ENCODE assay signal across 20 cellular contexts in the genomic region with DNA sequence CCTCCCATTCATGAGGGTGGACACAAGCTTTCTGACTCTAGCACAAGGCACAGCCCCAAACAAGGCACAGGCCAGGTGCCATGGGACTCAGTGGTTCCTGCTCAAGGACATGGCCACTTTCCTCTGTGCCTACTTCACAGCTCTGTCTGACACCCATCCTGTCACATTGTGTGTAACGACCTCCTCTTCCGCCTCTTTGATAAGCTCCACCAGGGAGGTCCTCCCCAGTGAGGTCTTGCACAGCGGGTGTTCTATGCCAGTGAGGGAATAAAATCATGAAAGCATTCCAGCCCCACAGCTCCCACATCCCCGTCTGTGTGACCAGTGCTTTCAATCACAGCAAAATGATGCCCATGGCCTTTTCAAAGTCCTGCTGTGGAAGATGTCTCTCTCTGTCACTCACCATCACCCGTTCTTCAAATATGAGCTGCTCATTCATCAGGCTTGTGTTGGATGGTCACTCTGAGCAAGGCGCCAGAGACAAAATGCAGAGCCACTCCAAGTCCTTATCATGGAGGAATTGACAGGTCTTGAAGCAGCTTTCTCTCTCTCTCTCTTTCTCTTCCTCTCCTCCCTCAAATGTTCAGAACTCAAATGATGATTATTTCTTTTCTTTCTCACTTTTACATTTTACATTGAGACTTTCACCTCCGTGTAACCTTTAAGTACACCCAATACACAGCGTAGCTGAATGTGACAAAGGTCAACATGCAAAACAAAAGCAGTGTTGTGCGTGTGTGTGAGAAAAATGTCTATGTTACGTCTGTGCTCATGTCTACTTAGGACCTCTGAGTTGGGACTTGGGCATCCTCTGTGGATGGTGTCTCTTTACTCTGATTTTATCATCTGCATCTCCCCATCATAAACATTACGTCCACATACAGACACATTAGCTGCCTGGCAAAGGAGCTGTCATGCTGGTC. TPM values are rescaled to one million over a fixed set of nuclear protein-coding genes. Genes with fewer than 3 reads are reported as not detected.
DNase-seq lines count a peak whose midpoint lies in the region; ATAC-seq, FAIRE-seq and TF ChIP-seq lines count a peak whose summit lies in the region.
"Had no signal": no experiment of that assay in that cellular context is flagged by ENCODE, and none has a peak within 500 bp of the region (broad histone marks: within the 10 kb centered on the region; RNA-seq: fewer than 3 reads in every experiment).

No MANE protein-coding gene starts in this region.

- H3K36me3 ChIP-seq in cardiac muscle cell (no peaks in the 10 kb centered on the region), mucosa of descending colon (ENCODE audit: low read depth) (no peaks in the 10 kb centered on the region)
- H3K36me3 ChIP-seq: Peyer's patch had no signal

- no peak for FAIRE-seq in urothelium cell line (lab: Jason Lieb, UNC)
- FAIRE-seq: G401.6, GM12891 had no signal

- ATAC-seq in Right ventricle myocardium inferior (no peak), mucosa of descending colon (peak; percentile 13)
- ATAC-seq in central memory CD8-positive, alpha-beta T cell (replicated peaks; ENCODE audit: extremely low read depth, poor library complexity, severe bottlenecking), result peak; percentile 92

- H3K27me3 ChIP-seq in cardiac muscle cell, result no peaks in the 10 kb centered on the region
- H3K27me3 ChIP-seq: Peyer's patch had no signal

- H3K27ac Mint-ChIP-seq in central memory CD8-positive, alpha-beta T cell (ENCODE audit: low read depth), result peak overlapping the region; percentile 60
- peak overlapping the region; percentile 53 for H3K27ac Mint-ChIP-seq in type B pancreatic cell
- H3K27ac Mint-ChIP-seq: CD14-positive monocyte had no signal

- TF ChIP-seq CTCF in cardiac muscle cell (IDR thresholded peaks at IDR 0.05; ENCODE audit: low read depth, low read length) (no peak), mucosa of descending colon (IDR thresholded peaks at IDR 0.05) (no peak), type B pancreatic cell (conservative IDR thresholded peaks at IDR 0.05) (no peak)

- intact Hi-C loops in Right ventricle myocardium inferior (cut with DNase I) (no loop called here), mucosa of descending colon (cut with DNase I, micrococcal nuclease) (no loop called here)

- H3K4me3 ChIP-seq in cardiac muscle cell, result no peak overlapping the region
- no peak overlapping the region for H3K4me3 ChIP-seq in mucosa of descending colon
- H3K4me3 ChIP-seq: GM23248, Peyer's patch had no signal

- H3K9me3 ChIP-seq in cardiac muscle cell (ENCODE audit: low read depth), result no peaks in the 10 kb centered on the region
- no peaks in the 10 kb centered on the region for H3K9me3 ChIP-seq in mucosa of descending colon
- H3K9me3 ChIP-seq: Peyer's patch had no signal

- no peak overlapping the region for H3K4me3 Mint-ChIP-seq in central memory CD8-positive, alpha-beta T cell
- H3K4me3 Mint-ChIP-seq in type B pancreatic cell, result no peak overlapping the region
- H3K4me3 Mint-ChIP-seq: CD14-positive monocyte had no signal

- H3K4me1 ChIP-seq in cardiac muscle cell (ENCODE audit: low read depth) (peaks cover 9% of the 10 kb centered on the region), mucosa of descending colon (ENCODE audit: low read depth) (peaks cover 20% of the 10 kb centered on the region)

- H3K27me3 Mint-ChIP-seq in central memory CD8-positive, alpha-beta T cell, result peaks cover 18% of the 10 kb centered on the region
- H3K27me3 Mint-ChIP-seq in type B pancreatic cell, result peaks cover 3% of the 10 kb centered on the region

- H3K27ac ChIP-seq in cardiac muscle cell, result peak overlapping the region; percentile 69
- H3K27ac ChIP-seq: GM23248 had no signal

- H3K36me3 Mint-ChIP-seq in central memory CD8-positive, alpha-beta T cell (ENCODE audit: insufficient read depth), result peaks cover 2% of the 10 kb centered on the region
- H3K36me3 Mint-ChIP-seq in type B pancreatic cell, result peaks cover 4% of the 10 kb centered on the region
- H3K36me3 Mint-ChIP-seq: CD14-positive monocyte had no signal

- DNase-seq in cardiac muscle cell (ENCODE audit: low read depth in 1 of 2, low spot score in 1 of 2) (peak in 1 of 2 donors; percentile 52), Right ventricle myocardium inferior (ENCODE audit: missing footprints) (no peak), mucosa of descending colon (no peak), type B pancreatic cell (ENCODE audit: extremely low spot score, unreplicated experiment) (no peak), urothelium cell line (ENCODE audit: low spot score) (no peak), pons (ENCODE audit: low spot score) (no peak)
- peak in 1 of 2 donors; percentile 15 for DNase-seq in central memory CD8-positive, alpha-beta T cell (ENCODE audit: low spot score in 2 of 2)
- DNase-seq in activated CD8-positive, alpha-beta memory T cell treated with anti-CD3 and anti-CD28 coated beads, Interleukin-2, amount 50 U/mL, for 48 hours, result no peak
- DNase-seq: DMS79, GM23248, Karpas-422, MM.1S, NCI-H1105 treated with DMSO at 0.1 percent for 48 hours, NCI-H187 treated with DMSO at 0.1 percent for 48 hours, NCI-H446 treated with DMSO at 0.1 percent for 48 hours, Peyer's patch, SHP77 treated with DMSO at 0.1 percent for 48 hours had no signal

- H3K9me3 Mint-ChIP-seq in central memory CD8-positive, alpha-beta T cell, result no peaks in the 10 kb centered on the region
- H3K9me3 Mint-ChIP-seq in type B pancreatic cell, result peaks cover 3% of the 10 kb centered on the region
- H3K9me3 Mint-ChIP-seq: CD14-positive monocyte had no signal

- H3K4me1 Mint-ChIP-seq in central memory CD8-positive, alpha-beta T cell, result peaks cover 17% of the 10 kb centered on the region
- peaks cover 16% of the 10 kb centered on the region for H3K4me1 Mint-ChIP-seq in type B pancreatic cell (ENCODE audit: unreplicated experiment)
- H3K4me1 Mint-ChIP-seq: CD14-positive monocyte had no signal

RNA-seq across cellular contexts. Expression of gene SPATA13, which starts 8.0 kb away (rescaled TPM):
- 13.0 and 23.3 TPM in 2 replicates for total RNA-seq in cardiac muscle cell
- 3.9 and 5.3 TPM in 2 replicates for polyA plus RNA-seq in cardiac muscle cell
- 9.9 TPM for total RNA-seq in Right ventricle myocardium inferior
- 10 to 100 TPM; 35.2 to 59.5 (median 35.6) TPM for total RNA-seq in mucosa of descending colon
- total RNA-seq in type B pancreatic cell (ENCODE audit: low replicate concordance), result 15.2 and 22.0 TPM in 2 replicates
